ENCODE assay signal across 1 cellular context in the genomic region with DNA sequence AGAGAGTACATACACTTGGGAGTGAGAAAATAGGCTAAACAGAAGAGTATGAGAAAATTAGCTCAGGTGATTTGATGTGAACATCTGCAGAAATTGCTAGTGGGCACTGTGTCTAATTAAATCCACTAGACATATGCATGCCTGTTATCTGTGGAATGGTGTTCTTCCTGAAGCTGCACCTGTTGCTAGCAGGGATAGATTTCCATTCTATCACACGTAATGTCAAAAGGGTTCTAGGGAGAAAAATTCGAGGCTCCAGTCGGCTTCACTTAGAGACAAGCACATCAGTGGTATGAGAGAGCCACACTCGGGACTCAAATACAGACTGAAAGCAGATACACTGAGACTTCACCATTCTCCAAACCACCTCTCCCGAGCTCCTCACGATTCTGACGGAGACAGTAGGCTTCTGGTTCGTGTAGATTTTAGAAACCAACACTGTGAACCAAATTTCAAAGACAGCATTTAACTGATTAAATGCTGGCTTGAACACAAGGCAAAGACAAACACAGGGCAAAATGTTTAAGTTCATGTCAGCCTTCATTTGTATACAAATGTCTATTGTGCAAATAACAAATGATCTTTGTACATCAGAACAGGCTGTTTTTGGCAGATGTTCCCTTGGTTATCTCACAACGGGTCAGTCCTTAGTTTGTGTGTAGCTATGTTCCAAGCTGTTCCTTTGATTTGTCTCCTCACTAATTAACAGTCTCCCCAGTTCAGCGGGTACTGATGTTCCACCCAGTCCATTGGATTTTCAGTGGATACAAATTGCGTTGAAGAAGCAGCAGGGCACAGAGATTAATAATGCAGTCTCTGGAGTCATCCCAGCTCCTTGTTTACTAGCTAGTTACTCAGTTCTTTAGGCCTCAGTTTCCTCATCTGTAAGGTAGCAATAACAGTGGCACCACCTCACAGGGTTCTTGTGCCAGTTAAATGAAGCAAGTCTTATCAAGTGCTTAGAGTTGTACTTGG.
TF ChIP-seq lines count a peak whose summit lies in the region.

No MANE protein-coding gene starts in this region.

TF ChIP-seq in HepG2, 621 proteins besides CTCF, POLR2A, EP300 and RAD21 (continued from another document and continues in another):
- no peak for TF ChIP-seq CCDC6 (CRISPR knock-in tag; IDR thresholded peaks at IDR 0.05)
- TF ChIP-seq AKAP8 (CRISPR knock-in tag; IDR thresholded peaks at IDR 0.05): no peak
- no peak for TF ChIP-seq MED8 (CRISPR knock-in tag; IDR thresholded peaks at IDR 0.05; ENCODE audit: insufficient replicate concordance)
- TF ChIP-seq, protein P1, sequence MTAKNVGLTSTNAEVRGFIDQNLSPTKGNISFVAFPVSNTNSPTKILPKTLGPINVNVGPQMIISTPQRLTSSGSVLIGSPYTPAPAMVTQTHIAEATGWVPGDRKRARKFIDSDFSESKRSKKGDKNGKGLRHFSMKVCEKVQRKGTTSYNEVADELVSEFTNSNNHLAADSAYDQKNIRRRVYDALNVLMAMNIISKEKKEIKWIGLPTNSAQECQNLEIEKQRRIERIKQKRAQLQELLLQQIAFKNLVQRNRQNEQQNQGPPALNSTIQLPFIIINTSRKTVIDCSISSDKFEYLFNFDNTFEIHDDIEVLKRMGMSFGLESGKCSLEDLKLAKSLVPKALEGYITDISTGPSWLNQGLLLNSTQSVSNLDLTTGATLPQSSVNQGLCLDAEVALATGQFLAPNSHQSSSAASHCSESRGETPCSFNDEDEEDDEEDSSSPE (CRISPR knock-in tag; IDR thresholded peaks at IDR 0.05): no peak; the same call in 1 of the 2 replicates
- TF ChIP-seq, protein P2, sequence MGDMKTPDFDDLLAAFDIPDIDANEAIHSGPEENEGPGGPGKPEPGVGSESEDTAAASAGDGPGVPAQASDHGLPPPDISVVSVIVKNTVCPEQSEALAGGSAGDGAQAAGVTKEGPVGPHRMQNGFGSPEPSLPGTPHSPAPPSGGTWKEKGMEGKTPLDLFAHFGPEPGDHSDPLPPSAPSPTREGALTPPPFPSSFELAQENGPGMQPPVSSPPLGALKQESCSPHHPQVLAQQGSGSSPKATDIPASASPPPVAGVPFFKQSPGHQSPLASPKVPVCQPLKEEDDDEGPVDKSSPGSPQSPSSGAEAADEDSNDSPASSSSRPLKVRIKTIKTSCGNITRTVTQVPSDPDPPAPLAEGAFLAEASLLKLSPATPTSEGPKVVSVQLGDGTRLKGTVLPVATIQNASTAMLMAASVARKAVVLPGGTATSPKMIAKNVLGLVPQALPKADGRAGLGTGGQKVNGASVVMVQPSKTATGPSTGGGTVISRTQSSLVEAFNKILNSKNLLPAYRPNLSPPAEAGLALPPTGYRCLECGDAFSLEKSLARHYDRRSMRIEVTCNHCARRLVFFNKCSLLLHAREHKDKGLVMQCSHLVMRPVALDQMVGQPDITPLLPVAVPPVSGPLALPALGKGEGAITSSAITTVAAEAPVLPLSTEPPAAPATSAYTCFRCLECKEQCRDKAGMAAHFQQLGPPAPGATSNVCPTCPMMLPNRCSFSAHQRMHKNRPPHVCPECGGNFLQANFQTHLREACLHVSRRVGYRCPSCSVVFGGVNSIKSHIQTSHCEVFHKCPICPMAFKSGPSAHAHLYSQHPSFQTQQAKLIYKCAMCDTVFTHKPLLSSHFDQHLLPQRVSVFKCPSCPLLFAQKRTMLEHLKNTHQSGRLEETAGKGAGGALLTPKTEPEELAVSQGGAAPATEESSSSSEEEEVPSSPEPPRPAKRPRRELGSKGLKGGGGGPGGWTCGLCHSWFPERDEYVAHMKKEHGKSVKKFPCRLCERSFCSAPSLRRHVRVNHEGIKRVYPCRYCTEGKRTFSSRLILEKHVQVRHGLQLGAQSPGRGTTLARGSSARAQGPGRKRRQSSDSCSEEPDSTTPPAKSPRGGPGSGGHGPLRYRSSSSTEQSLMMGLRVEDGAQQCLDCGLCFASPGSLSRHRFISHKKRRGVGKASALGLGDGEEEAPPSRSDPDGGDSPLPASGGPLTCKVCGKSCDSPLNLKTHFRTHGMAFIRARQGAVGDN (CRISPR knock-in tag; IDR thresholded peaks at IDR 0.05): no peak
- TF ChIP-seq ZNF333 (CRISPR knock-in tag; IDR thresholded peaks at IDR 0.05; ENCODE audit: borderline replicate concordance): no peak
- TF ChIP-seq, protein P3, sequence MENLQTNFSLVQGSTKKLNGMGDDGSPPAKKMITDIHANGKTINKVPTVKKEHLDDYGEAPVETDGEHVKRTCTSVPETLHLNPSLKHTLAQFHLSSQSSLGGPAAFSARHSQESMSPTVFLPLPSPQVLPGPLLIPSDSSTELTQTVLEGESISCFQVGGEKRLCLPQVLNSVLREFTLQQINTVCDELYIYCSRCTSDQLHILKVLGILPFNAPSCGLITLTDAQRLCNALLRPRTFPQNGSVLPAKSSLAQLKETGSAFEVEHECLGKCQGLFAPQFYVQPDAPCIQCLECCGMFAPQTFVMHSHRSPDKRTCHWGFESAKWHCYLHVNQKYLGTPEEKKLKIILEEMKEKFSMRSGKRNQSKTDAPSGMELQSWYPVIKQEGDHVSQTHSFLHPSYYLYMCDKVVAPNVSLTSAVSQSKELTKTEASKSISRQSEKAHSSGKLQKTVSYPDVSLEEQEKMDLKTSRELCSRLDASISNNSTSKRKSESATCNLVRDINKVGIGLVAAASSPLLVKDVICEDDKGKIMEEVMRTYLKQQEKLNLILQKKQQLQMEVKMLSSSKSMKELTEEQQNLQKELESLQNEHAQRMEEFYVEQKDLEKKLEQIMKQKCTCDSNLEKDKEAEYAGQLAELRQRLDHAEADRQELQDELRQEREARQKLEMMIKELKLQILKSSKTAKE (CRISPR knock-in tag; IDR thresholded peaks at IDR 0.05; ENCODE audit: borderline replicate concordance): peak; percentile 58; the same call in 1 of the 2 replicates
- no peak for TF ChIP-seq ZNF782 (CRISPR knock-in tag; IDR thresholded peaks at IDR 0.05; ENCODE audit: borderline replicate concordance)
- peak; percentile 73 for TF ChIP-seq MXD4 (CRISPR knock-in tag; IDR thresholded peaks at IDR 0.05)
- TF ChIP-seq, protein P4, sequence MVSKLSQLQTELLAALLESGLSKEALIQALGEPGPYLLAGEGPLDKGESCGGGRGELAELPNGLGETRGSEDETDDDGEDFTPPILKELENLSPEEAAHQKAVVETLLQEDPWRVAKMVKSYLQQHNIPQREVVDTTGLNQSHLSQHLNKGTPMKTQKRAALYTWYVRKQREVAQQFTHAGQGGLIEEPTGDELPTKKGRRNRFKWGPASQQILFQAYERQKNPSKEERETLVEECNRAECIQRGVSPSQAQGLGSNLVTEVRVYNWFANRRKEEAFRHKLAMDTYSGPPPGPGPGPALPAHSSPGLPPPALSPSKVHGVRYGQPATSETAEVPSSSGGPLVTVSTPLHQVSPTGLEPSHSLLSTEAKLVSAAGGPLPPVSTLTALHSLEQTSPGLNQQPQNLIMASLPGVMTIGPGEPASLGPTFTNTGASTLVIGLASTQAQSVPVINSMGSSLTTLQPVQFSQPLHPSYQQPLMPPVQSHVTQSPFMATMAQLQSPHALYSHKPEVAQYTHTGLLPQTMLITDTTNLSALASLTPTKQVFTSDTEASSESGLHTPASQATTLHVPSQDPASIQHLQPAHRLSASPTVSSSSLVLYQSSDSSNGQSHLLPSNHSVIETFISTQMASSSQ (IDR thresholded peaks at IDR 0.05; ENCODE audit: low read depth): peak; percentile 76
- TF ChIP-seq, protein P4 (CRISPR knock-in tag; IDR thresholded peaks at IDR 0.05; ENCODE audit: borderline replicate concordance): peak; percentile 84; the same call in 1 of the 2 replicates
- 0 out of 2 replicates have a peak, but pooled peaks have one; percentile 46 for TF ChIP-seq FOXC1 (CRISPR knock-in tag; IDR thresholded peaks at IDR 0.05; ENCODE audit: borderline replicate concordance)
- no peak for TF ChIP-seq ZNF430 (CRISPR knock-in tag; IDR thresholded peaks at IDR 0.05)
- no peak for TF ChIP-seq ZNF382 (CRISPR knock-in tag; IDR thresholded peaks at IDR 0.05; ENCODE audit: borderline replicate concordance)
- peak; percentile 73 for TF ChIP-seq SAP130 (CRISPR knock-in tag; IDR thresholded peaks at IDR 0.05; ENCODE audit: low read depth)
- no peak for TF ChIP-seq IKZF4 (CRISPR knock-in tag; IDR thresholded peaks at IDR 0.05; ENCODE audit: borderline replicate concordance, low read depth, not compliant biosample characterization)
- TF ChIP-seq, protein P5, sequence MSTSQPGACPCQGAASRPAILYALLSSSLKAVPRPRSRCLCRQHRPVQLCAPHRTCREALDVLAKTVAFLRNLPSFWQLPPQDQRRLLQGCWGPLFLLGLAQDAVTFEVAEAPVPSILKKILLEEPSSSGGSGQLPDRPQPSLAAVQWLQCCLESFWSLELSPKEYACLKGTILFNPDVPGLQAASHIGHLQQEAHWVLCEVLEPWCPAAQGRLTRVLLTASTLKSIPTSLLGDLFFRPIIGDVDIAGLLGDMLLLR (CRISPR knock-in tag; IDR thresholded peaks at IDR 0.05): no peak
- peak; percentile 68 for TF ChIP-seq RBFOX2 (IDR thresholded peaks at IDR 0.05; ENCODE audit: low read depth, low read length)
- TF ChIP-seq SP1 (IDR thresholded peaks at IDR 0.05): no peak
- no peak for TF ChIP-seq SP1 (CRISPR knock-in tag; IDR thresholded peaks at IDR 0.05)
- TF ChIP-seq TCF7L2 (IDR thresholded peaks at IDR 0.05; ENCODE audit: low read depth, low read length): no peak
- TF ChIP-seq SOX6 (IDR thresholded peaks at IDR 0.05): no peak
- TF ChIP-seq SOX6 (CRISPR knock-in tag; IDR thresholded peaks at IDR 0.05): peak; percentile 98
- TF ChIP-seq ZNF136 (CRISPR knock-in tag; IDR thresholded peaks at IDR 0.05; ENCODE audit: low read depth): no peak
- TF ChIP-seq HDAC2 (CRISPR knock-in tag; IDR thresholded peaks at IDR 0.05): peak; percentile 84
- no peak for TF ChIP-seq ZNF724P (CRISPR knock-in tag; IDR thresholded peaks at IDR 0.05; ENCODE audit: borderline replicate concordance)
- no peak for TF ChIP-seq EED (CRISPR knock-in tag; IDR thresholded peaks at IDR 0.05)
- no peak for TF ChIP-seq CCAR2 (optimal IDR thresholded peaks at IDR 0.05; ENCODE audit: low read depth, low read length)
- no peak for TF ChIP-seq ZFP36L2 (CRISPR knock-in tag; IDR thresholded peaks at IDR 0.05)
- TF ChIP-seq ZNF232 (CRISPR knock-in tag; IDR thresholded peaks at IDR 0.05; ENCODE audit: borderline replicate concordance): 0 out of 2 replicates have a peak, but pooled peaks have one; percentile 59
- TF ChIP-seq CENPT (CRISPR knock-in tag; IDR thresholded peaks at IDR 0.05; ENCODE audit: low read depth): no peak
- peak; percentile 73 for TF ChIP-seq NR2F6 (IDR thresholded peaks at IDR 0.05)
- peak; percentile 57 for TF ChIP-seq NR2F6 (CRISPR knock-in tag; IDR thresholded peaks at IDR 0.05)
- TF ChIP-seq, protein P6, sequence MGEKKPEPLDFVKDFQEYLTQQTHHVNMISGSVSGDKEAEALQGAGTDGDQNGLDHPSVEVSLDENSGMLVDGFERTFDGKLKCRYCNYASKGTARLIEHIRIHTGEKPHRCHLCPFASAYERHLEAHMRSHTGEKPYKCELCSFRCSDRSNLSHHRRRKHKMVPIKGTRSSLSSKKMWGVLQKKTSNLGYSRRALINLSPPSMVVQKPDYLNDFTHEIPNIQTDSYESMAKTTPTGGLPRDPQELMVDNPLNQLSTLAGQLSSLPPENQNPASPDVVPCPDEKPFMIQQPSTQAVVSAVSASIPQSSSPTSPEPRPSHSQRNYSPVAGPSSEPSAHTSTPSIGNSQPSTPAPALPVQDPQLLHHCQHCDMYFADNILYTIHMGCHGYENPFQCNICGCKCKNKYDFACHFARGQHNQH (CRISPR knock-in tag; IDR thresholded peaks at IDR 0.05): peak; percentile 69
- TF ChIP-seq, protein P7, sequence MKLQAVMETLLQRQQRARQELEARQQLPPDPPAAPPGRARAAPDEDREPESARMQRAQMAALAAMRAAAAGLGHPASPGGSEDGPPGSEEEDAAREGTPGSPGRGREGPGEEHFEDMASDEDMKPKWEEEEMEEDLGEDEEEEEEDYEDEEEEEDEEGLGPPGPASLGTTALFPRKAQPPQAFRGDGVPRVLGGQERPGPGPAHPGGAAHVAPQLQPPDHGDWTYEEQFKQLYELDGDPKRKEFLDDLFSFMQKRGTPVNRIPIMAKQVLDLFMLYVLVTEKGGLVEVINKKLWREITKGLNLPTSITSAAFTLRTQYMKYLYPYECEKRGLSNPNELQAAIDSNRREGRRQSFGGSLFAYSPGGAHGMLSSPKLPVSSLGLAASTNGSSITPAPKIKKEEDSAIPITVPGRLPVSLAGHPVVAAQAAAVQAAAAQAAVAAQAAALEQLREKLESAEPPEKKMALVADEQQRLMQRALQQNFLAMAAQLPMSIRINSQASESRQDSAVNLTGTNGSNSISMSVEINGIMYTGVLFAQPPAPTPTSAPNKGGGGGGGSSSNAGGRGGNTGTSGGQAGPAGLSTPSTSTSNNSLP (IDR thresholded peaks at IDR 0.05; ENCODE audit: low read depth, low read length): peak; percentile 90
- TF ChIP-seq RFXANK (CRISPR knock-in tag; IDR thresholded peaks at IDR 0.05): peak; percentile 57; the same call in 1 of the 2 replicates
- no peak for TF ChIP-seq ATAD3A (CRISPR knock-in tag; IDR thresholded peaks at IDR 0.05)
- TF ChIP-seq ZSCAN21 (CRISPR knock-in tag; IDR thresholded peaks at IDR 0.05; ENCODE audit: borderline replicate concordance): no peak
- TF ChIP-seq RCOR2 (CRISPR knock-in tag; IDR thresholded peaks at IDR 0.05): peak; percentile 88
- TF ChIP-seq HNF4G (IDR thresholded peaks at IDR 0.05; ENCODE audit: borderline replicate concordance, low read depth, low read length): peak; percentile 85
- TF ChIP-seq HNF4G (CRISPR knock-in tag; IDR thresholded peaks at IDR 0.05; ENCODE audit: borderline replicate concordance, low read depth): no peak
- no peak for TF ChIP-seq ZNF550 (CRISPR knock-in tag; IDR thresholded peaks at IDR 0.05; ENCODE audit: borderline replicate concordance)
- peak; percentile 79 for TF ChIP-seq ZNF331 (CRISPR knock-in tag; IDR thresholded peaks at IDR 0.05)
- TF ChIP-seq IKZF1 (IDR thresholded peaks at IDR 0.05): no peak
- peak; percentile 54; the same call in 1 of the 2 replicates for TF ChIP-seq KDM6A (CRISPR knock-in tag; IDR thresholded peaks at IDR 0.05; ENCODE audit: low read depth)
- no peak for TF ChIP-seq ZNF468 (CRISPR knock-in tag; IDR thresholded peaks at IDR 0.05)
- TF ChIP-seq ZNF296 (CRISPR knock-in tag; conservative IDR thresholded peaks at IDR 0.05): no peak
